In genomic region chr1:87334351-87335174, GRCh38 we compare ENCODE assay signal across 8 cellular contexts. TPM values are rescaled to one million over a fixed set of nuclear protein-coding genes. Genes with fewer than 3 reads are reported as not detected.
A peak's percentile ranks its signal among the peaks of the same experiment; 100 is the strongest.
DNase-seq lines count a peak whose midpoint lies in the region; ATAC-seq and TF ChIP-seq lines count a peak whose summit lies in the region.

No MANE protein-coding gene starts in this region.

- intact Hi-C loops in left ventricle myocardium inferior (cut with micrococcal nuclease): no loop called here
- intact Hi-C loops in prostate gland (cut with DNase I): loop anchor here (10.0 kb wide), 1 partner anchor 350 kb away; no protein-coding TSS in a partner anchor

- peaks cover 42% of the 10 kb centered on the region for H3K4me1 ChIP-seq in ACC112 (ENCODE audit: control insufficient read depth, insufficient read depth, low read length, unreplicated experiment)
- peaks cover 78% of the 10 kb centered on the region for H3K4me1 ChIP-seq in left ventricle myocardium inferior
- no peaks in the 10 kb centered on the region for H3K4me1 ChIP-seq in prostate gland (replicated peaks)

- ATAC-seq in GM18502 (IDR thresholded peaks at IDR 0.05; ENCODE audit: poor library complexity, unreplicated experiment): peak; percentile 0
- ATAC-seq in GM18870 (IDR thresholded peaks at IDR 0.05; ENCODE audit: unreplicated experiment): no peak
- ATAC-seq in HG03097 (IDR thresholded peaks at IDR 0.05; ENCODE audit: low FRiP score, unreplicated experiment): no peak

- WGBS in prostate gland: 7% methylated on average over 28 of the region's 28 CpGs

- peaks cover 66% of the 10 kb centered on the region for H3K4me1 Mint-ChIP-seq in activated naive CD8-positive, alpha-beta T cell (ENCODE audit: low read depth)

- no peaks in the 10 kb centered on the region for H3K27me3 Mint-ChIP-seq in activated naive CD8-positive, alpha-beta T cell

- H3K9me3 Mint-ChIP-seq in activated naive CD8-positive, alpha-beta T cell (ENCODE audit: low read depth): no peaks in the 10 kb centered on the region

- peaks cover 80% of the 10 kb centered on the region for H3K79me2 ChIP-seq in ACC112 (ENCODE audit: control insufficient read depth, insufficient read depth, low read length, unreplicated experiment)

- peaks cover 5% of the 10 kb centered on the region for H3K36me3 Mint-ChIP-seq in activated naive CD8-positive, alpha-beta T cell

- H3K27ac ChIP-seq in ACC112 (ENCODE audit: low read depth, low read length): peak overlapping the region; percentile 42
- H3K27ac ChIP-seq in left ventricle myocardium inferior (replicated peaks): peak overlapping the region; percentile 84
- peak overlapping the region; percentile 77 to 81 for H3K27ac ChIP-seq in prostate gland

- H3K4me3 Mint-ChIP-seq in activated naive CD8-positive, alpha-beta T cell: peak overlapping the region; percentile 90

- no peaks in the 10 kb centered on the region for H3K27me3 ChIP-seq in ACC112 (ENCODE audit: insufficient read depth, low read length)
- no peaks in the 10 kb centered on the region for H3K27me3 ChIP-seq in MG63
- H3K27me3 ChIP-seq in left ventricle myocardium inferior (ENCODE audit: low read depth): no peaks in the 10 kb centered on the region
- H3K27me3 ChIP-seq in prostate gland (replicated peaks; ENCODE audit: insufficient read depth): no peaks in the 10 kb centered on the region

- DNase-seq in MG63 (peak; percentile 12), left ventricle myocardium inferior (no peak), prostate gland (ENCODE audit: low spot score) (no peak)

- TF ChIP-seq CTCF in left ventricle myocardium inferior (IDR thresholded peaks at IDR 0.05; ENCODE audit: borderline replicate concordance) (no peak), prostate gland (IDR thresholded peaks at IDR 0.05) (no peak)

- H3K9me3 ChIP-seq in MG63 (no peaks in the 10 kb centered on the region), left ventricle myocardium inferior (replicated peaks) (no peaks in the 10 kb centered on the region), prostate gland (no peaks in the 10 kb centered on the region)

- peak overlapping the region; percentile 95 for H3K27ac Mint-ChIP-seq in activated naive CD8-positive, alpha-beta T cell

- H3K4me3 ChIP-seq in ACC112 (ENCODE audit: low read depth, low read length) (peak overlapping the region; percentile 89), MG63 (peak overlapping the region; percentile 57), left ventricle myocardium inferior (peak overlapping the region; percentile 92), prostate gland (peak overlapping the region; percentile 58 to 70)

- peak overlapping the region; percentile 52 for H2AFZ ChIP-seq in ACC112 (ENCODE audit: low read length, unreplicated experiment)

- no peak for TF ChIP-seq POLR2A in prostate gland (IDR thresholded peaks at IDR 0.05)

- no peaks in the 10 kb centered on the region for H3K36me3 ChIP-seq in ACC112 (ENCODE audit: insufficient read depth, low read length)
- H3K36me3 ChIP-seq in MG63: peaks cover 19% of the 10 kb centered on the region
- peaks cover 7% of the 10 kb centered on the region for H3K36me3 ChIP-seq in left ventricle myocardium inferior
- H3K36me3 ChIP-seq in prostate gland: no peaks in the 10 kb centered on the region

RNA-seq across cellular contexts. Expression of gene LMO4, which starts 5.9 kb away (rescaled TPM):
- 41.3 and 57.4 TPM in 2 replicates for total RNA-seq in MG63 (2014; rRNA removed; shearing (Covaris generic); ENCODE audit: low replicate concordance)
- total RNA-seq in left ventricle myocardium inferior: 35.1 TPM
- 10 to 100 TPM; 41.9 to 78.0 TPM for total RNA-seq in prostate gland
